2 cellular contexts compared by ENCODE assay signal in genomic region chr7:83808982-83809381, GRCh38.
TF ChIP-seq lines count a peak whose summit lies in the region.

No MANE protein-coding gene starts in this region.

TF ChIP-seq in HepG2, 621 proteins besides CTCF, POLR2A, EP300 and RAD21 (continued from another document):
- TF ChIP-seq ATF7 (IDR thresholded peaks at IDR 0.05) (peak; percentile 93), ATF7 (CRISPR knock-in tag; IDR thresholded peaks at IDR 0.05) (no peak)
- TF ChIP-seq, protein P1, sequence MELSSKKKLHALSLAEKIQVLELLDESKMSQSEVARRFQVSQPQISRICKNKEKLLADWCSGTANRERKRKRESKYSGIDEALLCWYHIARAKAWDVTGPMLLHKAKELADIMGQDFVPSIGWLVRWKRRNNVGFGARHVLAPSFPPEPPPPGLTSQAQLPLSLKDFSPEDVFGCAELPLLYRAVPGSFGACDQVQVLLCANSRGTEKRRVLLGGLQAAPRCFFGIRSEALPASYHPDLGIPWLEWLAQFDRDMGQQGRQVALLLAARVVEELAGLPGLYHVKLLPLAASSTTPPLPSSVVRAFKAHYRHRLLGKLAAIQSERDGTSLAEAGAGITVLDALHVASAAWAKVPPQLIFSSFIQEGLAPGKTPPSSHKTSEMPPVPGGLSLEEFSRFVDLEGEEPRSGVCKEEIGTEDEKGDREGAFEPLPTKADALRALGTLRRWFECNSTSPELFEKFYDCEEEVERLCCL (CRISPR knock-in tag; IDR thresholded peaks at IDR 0.05; ENCODE audit: borderline replicate concordance) = no peak
TF ChIP-seq in HepG2: peak in this region for 2.

TF ChIP-seq in HEK293, 187 proteins besides CTCF, POLR2A, EP300 and RAD21 (continued from another document):
- TF ChIP-seq, protein P2, sequence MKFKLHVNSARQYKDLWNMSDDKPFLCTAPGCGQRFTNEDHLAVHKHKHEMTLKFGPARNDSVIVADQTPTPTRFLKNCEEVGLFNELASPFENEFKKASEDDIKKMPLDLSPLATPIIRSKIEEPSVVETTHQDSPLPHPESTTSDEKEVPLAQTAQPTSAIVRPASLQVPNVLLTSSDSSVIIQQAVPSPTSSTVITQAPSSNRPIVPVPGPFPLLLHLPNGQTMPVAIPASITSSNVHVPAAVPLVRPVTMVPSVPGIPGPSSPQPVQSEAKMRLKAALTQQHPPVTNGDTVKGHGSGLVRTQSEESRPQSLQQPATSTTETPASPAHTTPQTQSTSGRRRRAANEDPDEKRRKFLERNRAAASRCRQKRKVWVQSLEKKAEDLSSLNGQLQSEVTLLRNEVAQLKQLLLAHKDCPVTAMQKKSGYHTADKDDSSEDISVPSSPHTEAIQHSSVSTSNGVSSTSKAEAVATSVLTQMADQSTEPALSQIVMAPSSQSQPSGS (tag by site-specific recombination; IDR thresholded peaks at IDR 0.05; ENCODE audit: low read depth) = peak; percentile 36; the same call in 1 of the 2 replicates
- no peak for TF ChIP-seq ZNF521 (tag by site-specific recombination; IDR thresholded peaks at IDR 0.05)
- TF ChIP-seq, protein P3, sequence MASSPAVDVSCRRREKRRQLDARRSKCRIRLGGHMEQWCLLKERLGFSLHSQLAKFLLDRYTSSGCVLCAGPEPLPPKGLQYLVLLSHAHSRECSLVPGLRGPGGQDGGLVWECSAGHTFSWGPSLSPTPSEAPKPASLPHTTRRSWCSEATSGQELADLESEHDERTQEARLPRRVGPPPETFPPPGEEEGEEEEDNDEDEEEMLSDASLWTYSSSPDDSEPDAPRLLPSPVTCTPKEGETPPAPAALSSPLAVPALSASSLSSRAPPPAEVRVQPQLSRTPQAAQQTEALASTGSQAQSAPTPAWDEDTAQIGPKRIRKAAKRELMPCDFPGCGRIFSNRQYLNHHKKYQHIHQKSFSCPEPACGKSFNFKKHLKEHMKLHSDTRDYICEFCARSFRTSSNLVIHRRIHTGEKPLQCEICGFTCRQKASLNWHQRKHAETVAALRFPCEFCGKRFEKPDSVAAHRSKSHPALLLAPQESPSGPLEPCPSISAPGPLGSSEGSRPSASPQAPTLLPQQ (tag by site-specific recombination; IDR thresholded peaks at IDR 0.05) = no peak
